11 cellular contexts compared by ENCODE assay signal in genomic region chr22:38257170-38257569, GRCh38. TPM values are rescaled to one million over a fixed set of nuclear protein-coding genes. Genes with fewer than 3 reads are reported as not detected.
DNase-seq lines count a peak whose midpoint lies in the region; ATAC-seq and TF ChIP-seq lines count a peak whose summit lies in the region.
"Had no signal": no experiment of that assay in that cellular context is flagged by ENCODE, and none has a peak within 500 bp of the region (broad histone marks: within the 10 kb centered on the region; RNA-seq: fewer than 3 reads in every experiment).

No MANE protein-coding gene starts in this region.

- H3K9me3 ChIP-seq in lower lobe of right lung: no peaks in the 10 kb centered on the region
- H3K9me3 ChIP-seq in subcutaneous abdominal adipose tissue (ENCODE audit: control insufficient read depth in 5 of 5, low read length in 5 of 5): no peaks in the 10 kb centered on the region

- H3K9me2 ChIP-seq in GM23338 (ENCODE audit: insufficient read depth): no peaks in the 10 kb centered on the region

- peaks cover 30% of the 10 kb centered on the region for H3K4me1 Mint-ChIP-seq in GM23338
- H3K4me1 Mint-ChIP-seq in chondrocyte (ENCODE audit: low read depth): peaks cover 54% of the 10 kb centered on the region
- peaks cover 16% of the 10 kb centered on the region for H3K4me1 Mint-ChIP-seq in activated CD8-positive, alpha-beta memory T cell treated with anti-CD3 and anti-CD28 coated beads, Interleukin-2, amount 10 ng/mL, durations not matched to agents 7 days and 5 days

- H3K4me2 ChIP-seq in GM23338: no peak overlapping the region

- H3K4me3 ChIP-seq in GM23338 (no peak overlapping the region), lower lobe of right lung (no peak overlapping the region), subcutaneous abdominal adipose tissue (ENCODE audit: low read depth in 1 of 5, low read length in 5 of 5) (peak overlapping the region in 3 of 5 donors; percentile 13 to 40 (median 26))

- H3K36me3 ChIP-seq in GM23338 (ENCODE audit: insufficient read depth) (no peaks in the 10 kb centered on the region), lower lobe of right lung (no peaks in the 10 kb centered on the region), subcutaneous abdominal adipose tissue (ENCODE audit: control insufficient read depth in 5 of 5, insufficient read depth in 5 of 5, low read length in 5 of 5) (peaks cover 0 to 2% (median 0%) of the 10 kb centered on the region in 5 donors)

- intact Hi-C loops in lower lobe of right lung (cut with DNase I): no loop called here

- H4K20me1 ChIP-seq in GM23338 (replicated peaks; ENCODE audit: insufficient read depth): peaks cover 36% of the 10 kb centered on the region

- H2AFZ ChIP-seq in GM23338: no peak overlapping the region

- no peaks in the 10 kb centered on the region for H3K9me3 Mint-ChIP-seq in GM23338
- no peaks in the 10 kb centered on the region for H3K9me3 Mint-ChIP-seq in chondrocyte (ENCODE audit: low read depth)
- H3K9me3 Mint-ChIP-seq in activated CD8-positive, alpha-beta memory T cell treated with anti-CD3 and anti-CD28 coated beads, Interleukin-2, amount 10 ng/mL, durations not matched to agents 7 days and 5 days (ENCODE audit: low read depth): no peaks in the 10 kb centered on the region

- H3K36me3 Mint-ChIP-seq in GM23338 (ENCODE audit: low read depth): 0 out of 3 replicates have a peak, but pooled peaks cover 2% of the 10 kb centered on the region
- peaks cover 2% of the 10 kb centered on the region for H3K36me3 Mint-ChIP-seq in chondrocyte (ENCODE audit: low read depth)
- H3K36me3 Mint-ChIP-seq in activated CD8-positive, alpha-beta memory T cell treated with anti-CD3 and anti-CD28 coated beads, Interleukin-2, amount 10 ng/mL, durations not matched to agents 7 days and 5 days: no peaks in the 10 kb centered on the region

- CTCF ChIA-PET in activated CD8-positive, alpha-beta memory T cell treated with anti-CD3 and anti-CD28 coated beads, Interleukin-2, amount 10 ng/mL, durations not matched to agents 7 days and 5 days (lab: Charles Lee): interaction anchor here (0.7 kb wide), 1 partner anchor 96 kb away, joined by 4 read pairs; no protein-coding TSS in a partner anchor

- no peak overlapping the region for H3K4me3 Mint-ChIP-seq in GM23338
- peak overlapping the region; percentile 48 for H3K4me3 Mint-ChIP-seq in chondrocyte (ENCODE audit: unreplicated experiment)
- H3K4me3 Mint-ChIP-seq in activated CD8-positive, alpha-beta memory T cell treated with anti-CD3 and anti-CD28 coated beads, Interleukin-2, amount 10 ng/mL, durations not matched to agents 7 days and 5 days: no peak overlapping the region

- 0 out of 2 replicates have a peak, but pooled peaks cover 13% of the 10 kb centered on the region for H3F3A ChIP-seq in GM23338 (replicated peaks; ENCODE audit: low read depth)

- no peak for ATAC-seq in GM23338
- ATAC-seq in lower lobe of right lung: no peak
- ATAC-seq in HG02852 (IDR thresholded peaks at IDR 0.05; ENCODE audit: unreplicated experiment): no peak
- no peak for ATAC-seq in HG02678 (IDR thresholded peaks at IDR 0.05; ENCODE audit: unreplicated experiment)
- ATAC-seq in activated CD8-positive, alpha-beta memory T cell treated with anti-CD3 and anti-CD28 coated beads, Interleukin-2, amount 10 ng/mL, durations not matched to agents 7 days and 5 days: no peak

- peaks cover 22% of the 10 kb centered on the region for H3K4me1 ChIP-seq in GM23338 (ENCODE audit: insufficient read depth)
- peaks cover 59% of the 10 kb centered on the region for H3K4me1 ChIP-seq in lower lobe of right lung
- H3K4me1 ChIP-seq in subcutaneous abdominal adipose tissue (ENCODE audit: control insufficient read depth in 5 of 5, insufficient read depth in 5 of 5, low read length in 5 of 5): peaks cover 11 to 53% (median 45%) of the 10 kb centered on the region in 5 donors

- peak overlapping the region in 3 of 5 donors; percentile 30 to 48 (median 42) for H3K9ac ChIP-seq in subcutaneous abdominal adipose tissue (ENCODE audit: low read length in 5 of 5)

- H3K27me3 Mint-ChIP-seq in GM23338 (ENCODE audit: insufficient read depth, low read depth, poor library complexity) (peaks cover 6% of the 10 kb centered on the region), chondrocyte (ENCODE audit: low read depth) (no peaks in the 10 kb centered on the region)
- H3K27me3 Mint-ChIP-seq in activated CD8-positive, alpha-beta memory T cell treated with anti-CD3 and anti-CD28 coated beads, Interleukin-2, amount 10 ng/mL, durations not matched to agents 7 days and 5 days: no peaks in the 10 kb centered on the region

- H3K79me2 ChIP-seq in GM23338 (replicated peaks; ENCODE audit: insufficient read depth): peaks cover 100% of the 10 kb centered on the region

- H3K27ac ChIP-seq in GM23338 (ENCODE audit: low read depth) (peak overlapping the region; percentile 62; the same call in 1 of the 2 replicates), lower lobe of right lung (peak overlapping the region; percentile 80), subcutaneous abdominal adipose tissue (ENCODE audit: low read depth, low read length) (peak overlapping the region; percentile 39)

- H3K27me3 ChIP-seq in GM23338 (ENCODE audit: insufficient read depth) (no peaks in the 10 kb centered on the region), lower lobe of right lung (ENCODE audit: low read depth) (no peaks in the 10 kb centered on the region), subcutaneous abdominal adipose tissue (ENCODE audit: control insufficient read depth in 5 of 5, insufficient read depth in 4 of 5, low read length in 5 of 5) (no peaks in the 10 kb centered on the region)

- TF ChIP-seq CTCF in GM23338 (conservative IDR thresholded peaks at IDR 0.05; ENCODE audit: low read depth in 2 of 2) (no peak), chondrocyte (IDR thresholded peaks at IDR 0.05) (no peak), lower lobe of right lung (IDR thresholded peaks at IDR 0.05) (no peak)

- DNase-seq in GM23338 (ENCODE audit: low spot score) (no peak), chondrocyte (ENCODE audit: low spot score) (no peak), lower lobe of right lung (no peak), GM19240 (ENCODE audit: insufficient read length, low spot score) (no peak)
- DNase-seq in activated CD8-positive, alpha-beta memory T cell treated with anti-CD3 and anti-CD28 coated beads, Interleukin-2, amount 10 ng/mL, durations not matched to agents 7 days and 5 days: no peak
- DNase-seq: activated gamma-delta T cell, GF-D8, NCI-H226 had no signal

- H3K27ac Mint-ChIP-seq in GM23338 (no peak overlapping the region; the same call in 1 of the 2 replicates), chondrocyte (ENCODE audit: unreplicated experiment) (peak overlapping the region; percentile 92)
- H3K27ac Mint-ChIP-seq in activated CD8-positive, alpha-beta memory T cell treated with anti-CD3 and anti-CD28 coated beads, Interleukin-2, amount 10 ng/mL, durations not matched to agents 7 days and 5 days: no peak overlapping the region

TF ChIP-seq in GM23338, 12 proteins besides CTCF, POLR2A, EP300 and RAD21 (continues in another document):
- TF ChIP-seq POLR2AphosphoS5 (IDR thresholded peaks at IDR 0.05; ENCODE audit: low read depth): no peak
- no peak for TF ChIP-seq ETS1 (IDR thresholded peaks at IDR 0.05)
- TF ChIP-seq JUNB (IDR thresholded peaks at IDR 0.05; ENCODE audit: unreplicated experiment): no peak
- no peak for TF ChIP-seq ZNF114 (CRISPR knock-in tag; IDR thresholded peaks at IDR 0.05)
- no peak for TF ChIP-seq NANOG (IDR thresholded peaks at IDR 0.05; ENCODE audit: borderline replicate concordance)
- no peak for TF ChIP-seq CREB1 (CRISPR knock-in tag; IDR thresholded peaks at IDR 0.05; ENCODE audit: low read depth)

RNA-seq across cellular contexts. Expression of gene TMEM184B, which starts 15.6 kb away (rescaled TPM):
- 76.5 and 95.1 TPM in 2 replicates for total RNA-seq in GM23338 (2014; rRNA removed; shearing (Covaris generic))
- 40.7 and 42.2 TPM in 2 replicates for polyA plus RNA-seq in GM23338 (2016; fragmentation: Nextera tagmentation; extraction: Ambion mirVana)
- total RNA-seq in chondrocyte (117 to 121 TPM (median 121 TPM) in 3 replicates), lower lobe of right lung (77.7 TPM)
- 10 to 100 TPM; 29.8 to 35.5 TPM for total RNA-seq in activated CD8-positive, alpha-beta memory T cell treated with anti-CD3 and anti-CD28 coated beads, Interleukin-2, amount 10 ng/mL, durations not matched to agents 7 days and 5 days

RNA-seq across cellular contexts. Expression of gene MAFF, which starts 55.4 kb away (rescaled TPM):
- 7.7 and 8.9 TPM in 2 replicates for total RNA-seq in GM23338 (2014; rRNA removed; shearing (Covaris generic))
- 2.2 and 2.3 TPM in 2 replicates for polyA plus RNA-seq in GM23338 (2016; fragmentation: Nextera tagmentation; extraction: Ambion mirVana)
- total RNA-seq in chondrocyte (1.7 to 9.9 TPM (median 8.5 TPM) in 3 replicates), lower lobe of right lung (41.3 TPM)
- total RNA-seq in activated CD8-positive, alpha-beta memory T cell treated with anti-CD3 and anti-CD28 coated beads, Interleukin-2, amount 10 ng/mL, durations not matched to agents 7 days and 5 days: 1 to 10 TPM; 6.6 to 7.8 TPM

Comparison
In these comparisons a context has a peak if more than half of its experiments do, and no peak if none do; other contexts are left out.
1. H3K4me3 ChIP-seq: peak in subcutaneous abdominal adipose tissue (3 of 5); none in GM23338 (single experiment) and lower lobe of right lung (single experiment).
2. Peak in every context shown above with its lines, with median percentiles within 50 percentile points of each other: H3K27ac ChIP-seq.